ENCODE assay signal across 15 cellular contexts in the genomic region with DNA sequence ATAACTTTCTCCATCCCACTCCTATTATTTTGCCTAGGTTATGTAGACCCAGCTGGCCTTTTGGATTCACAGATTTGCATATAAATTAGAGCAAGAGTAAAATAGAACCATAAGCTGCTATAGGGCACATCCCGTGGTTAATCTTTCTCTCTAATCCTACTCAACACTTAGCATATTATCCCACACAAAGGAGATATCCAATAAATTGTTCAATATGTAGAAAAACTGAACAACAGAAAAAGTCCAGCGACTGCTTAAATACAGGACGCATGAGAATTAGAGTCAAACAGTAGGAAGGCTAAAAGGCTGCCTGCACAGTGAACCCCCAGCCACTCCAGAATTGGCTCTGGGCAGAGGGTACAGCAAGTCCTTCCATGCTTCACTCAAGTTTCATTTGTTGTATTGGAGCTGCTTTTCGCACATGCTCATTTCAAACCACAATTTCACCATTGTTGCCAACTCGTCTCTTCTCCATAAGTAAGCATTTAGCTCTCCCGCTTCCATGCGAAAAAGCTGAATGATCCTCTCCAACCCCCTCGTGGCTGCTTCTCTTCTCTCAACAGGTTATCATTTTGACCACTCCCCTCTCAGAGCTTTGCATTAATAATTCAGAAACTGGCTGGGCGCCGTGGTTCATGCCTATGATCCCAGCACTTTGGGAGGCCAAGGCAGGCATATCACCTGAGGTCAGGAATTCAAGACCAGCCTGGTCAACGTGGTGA.
"Had no signal": no experiment of that assay in that cellular context is flagged by ENCODE, and none has a peak within 500 bp of the region (broad histone marks: within the 10 kb centered on the region; RNA-seq: fewer than 3 reads in every experiment).

No MANE protein-coding gene starts in this region.

- H3K27ac Mint-ChIP-seq: activated CD4-positive, alpha-beta T cell treated with anti-CD3 and anti-CD28 coated beads for 36 hours; activated CD8-positive, alpha-beta T cell treated with anti-CD3 and anti-CD28 coated beads for 36 hours had no signal

- H3K27me3 ChIP-seq: colonic mucosa, right atrium auricular region, tibial nerve had no signal

- H3K36me3 Mint-ChIP-seq: stimulated activated effector memory CD8-positive, alpha-beta T cell treated with anti-CD3 and anti-CD28 coated beads, Interleukin-12 subunit alpha, Interleukin-12 subunit beta, amount 100 ng/mL, for 72 hours had no signal

- H3K27me3 Mint-ChIP-seq: activated CD4-positive, alpha-beta T cell treated with anti-CD3 and anti-CD28 coated beads for 36 hours; activated CD8-positive, alpha-beta T cell treated with anti-CD3 and anti-CD28 coated beads for 36 hours had no signal

- H3K27ac ChIP-seq: colonic mucosa, heart right ventricle, right atrium auricular region, tibial nerve had no signal

- ATAC-seq: activated CD4-positive, alpha-beta T cell treated with anti-CD3 and anti-CD28 coated beads for 36 hours; activated CD8-positive, alpha-beta T cell treated with anti-CD3 and anti-CD28 coated beads for 36 hours; heart right ventricle; left ventricle myocardium superior; stimulated activated effector memory CD8-positive, alpha-beta T cell treated with anti-CD3 and anti-CD28 coated beads, Interleukin-12 subunit alpha, Interleukin-12 subunit beta, amount 100 ng/mL, for 72 hours had no signal

- H3K9me3 ChIP-seq: colonic mucosa, heart right ventricle, right atrium auricular region, tibial nerve had no signal

- H3K36me3 ChIP-seq: colonic mucosa, heart right ventricle, right atrium auricular region, tibial nerve had no signal

- H3K4me3 ChIP-seq: colonic mucosa, heart right ventricle, right atrium auricular region, tibial nerve had no signal

- H3K4me3 Mint-ChIP-seq: activated CD4-positive, alpha-beta T cell treated with anti-CD3 and anti-CD28 coated beads for 36 hours; activated CD8-positive, alpha-beta T cell treated with anti-CD3 and anti-CD28 coated beads for 36 hours; stimulated activated effector memory CD8-positive, alpha-beta T cell treated with anti-CD3 and anti-CD28 coated beads, Interleukin-12 subunit alpha, Interleukin-12 subunit beta, amount 100 ng/mL, for 72 hours had no signal

- H3K4me1 ChIP-seq: right atrium auricular region had no signal

- H3K9me3 Mint-ChIP-seq: activated CD8-positive, alpha-beta T cell treated with anti-CD3 and anti-CD28 coated beads for 36 hours; stimulated activated effector memory CD8-positive, alpha-beta T cell treated with anti-CD3 and anti-CD28 coated beads, Interleukin-12 subunit alpha, Interleukin-12 subunit beta, amount 100 ng/mL, for 72 hours had no signal

- DNase-seq: activated CD4-positive, alpha-beta T cell treated with anti-CD3 and anti-CD28 coated beads for 36 hours; activated CD8-positive, alpha-beta memory T cell treated with anti-CD3 and anti-CD28 coated beads, Interleukin-2, amount 50 U/mL, for 48 hours; activated CD8-positive, alpha-beta T cell treated with anti-CD3 and anti-CD28 coated beads for 36 hours; aorta; colonic mucosa; effector memory CD4-positive, alpha-beta T cell; heart right ventricle; kidney; left ventricle myocardium superior; posterior cingulate gyrus; small intestine; T-helper 9 cell had no signal
